14 cellular contexts compared by ENCODE assay signal in genomic region chr12:108605000-108605689, GRCh38. TPM values are rescaled to one million over a fixed set of nuclear protein-coding genes. Genes with fewer than 3 reads are reported as not detected.
DNase-seq lines count a peak whose midpoint lies in the region; ATAC-seq, FAIRE-seq and TF ChIP-seq lines count a peak whose summit lies in the region.
"Had no signal": no experiment of that assay in that cellular context is flagged by ENCODE, and none has a peak within 500 bp of the region (broad histone marks: within the 10 kb centered on the region; RNA-seq: fewer than 3 reads in every experiment).

No MANE protein-coding gene starts in this region.

- no peak for DNase-seq in activated CD4-positive, alpha-beta T cell treated with anti-CD3 and anti-CD28 coated beads, Interleukin-2, amount 10 ng/mL, durations not matched to agents 24 days and 14 days
- no peak for DNase-seq in activated CD4-positive, alpha-beta T cell treated with anti-CD3 and anti-CD28 coated beads for 4 hours
- peak; percentile 21 for DNase-seq in SK-MEL-5 (ENCODE audit: low read depth, low spot score)
- DNase-seq in H1 (ENCODE audit: low read depth in 1 of 2, low spot score in 2 of 2): no peak
- peak; percentile 35 for DNase-seq in osteoblast (ENCODE audit: insufficient read length, low spot score, missing footprints)
- no peak for DNase-seq in heart right ventricle
- DNase-seq: activated effector memory CD4-positive, alpha-beta T cell treated with Interleukin-2 at 50 U/mL for 16 hours; cerebellar nuclear complex; NCI-H1105; NCI-H524; uterus had no signal

- no peak overlapping the region for H3K9ac ChIP-seq in H1 (replicated peaks in 1 of 4; ENCODE audit: extremely low read depth in 1 of 4, low read depth in 3 of 4, low read length in 3 of 4)

- H3K9me3 ChIP-seq in H1 (ENCODE audit: insufficient read depth in 2 of 2, low read depth in 1 of 2, low read length in 1 of 2) (no peaks in the 10 kb centered on the region), osteoblast (ENCODE audit: low read depth, low read length) (no peaks in the 10 kb centered on the region), heart right ventricle (no peaks in the 10 kb centered on the region)
- H3K9me3 ChIP-seq: uterus had no signal

- no peak overlapping the region for H3K4me2 ChIP-seq in H1 (ENCODE audit: insufficient read depth in 1 of 2, low read depth in 2 of 2, low read length in 2 of 2)
- H3K4me2 ChIP-seq in osteoblast (ENCODE audit: insufficient read depth, low read length): no peak overlapping the region

- 85% methylated on average over 3 of the region's 3 CpGs; no CpG with 5 or more reads in 1 of the 2 experiments for WGBS in H1 (ENCODE audit: extremely low coverage in 1 of 2, insufficient coverage in 1 of 2, insufficient read length in 1 of 2, insufficient replicate concordance in 2 of 2, low coverage in 1 of 2, low lambda C conversion rate in 2 of 2, missing lambda C conversion rate in 1 of 2), 2 experiments
- 60 to 65% methylated on average over 3 of the region's 3 CpGs for WGBS in heart right ventricle, 2 donors

- no peak overlapping the region for H2BK5ac ChIP-seq in H1 (ENCODE audit: low read depth, low read length)

- H3K27me3 Mint-ChIP-seq in activated CD4-positive, alpha-beta T cell treated with anti-CD3 and anti-CD28 coated beads, Interleukin-2, amount 10 ng/mL, durations not matched to agents 24 days and 14 days: peaks cover 7% of the 10 kb centered on the region

- H3K4me3 ChIP-seq in H1 (ENCODE audit: extremely low read depth in 1 of 4, insufficient read depth in 2 of 4, low read depth in 3 of 4, low read length in 4 of 4) (no peak overlapping the region), osteoblast (ENCODE audit: insufficient read depth, low read length) (no peak overlapping the region), heart right ventricle (no peak overlapping the region)
- H3K4me3 ChIP-seq: uterus had no signal

- no peaks in the 10 kb centered on the region for H3K79me2 ChIP-seq in H1 (ENCODE audit: control insufficient read depth in 1 of 2, insufficient read depth in 2 of 2, low read length in 2 of 2)
- H3K79me2 ChIP-seq in osteoblast (ENCODE audit: insufficient read depth, low read length): no peaks in the 10 kb centered on the region

- peak; percentile 39 for FAIRE-seq in H1 (lab: Jason Lieb, UNC)

- H4K5ac ChIP-seq in H1 (ENCODE audit: insufficient read length, low read depth, low read length): no peak overlapping the region

- no peak overlapping the region for H3K4ac ChIP-seq in H1 (replicated peaks; ENCODE audit: insufficient read length, low read depth, low read length)

- no peak overlapping the region for H2BK120ac ChIP-seq in H1 (replicated peaks; ENCODE audit: low read depth, low read length)

- no peak overlapping the region for H3K56ac ChIP-seq in H1 (replicated peaks; ENCODE audit: insufficient read length, low read depth, low read length)

- no peak overlapping the region for H2BK20ac ChIP-seq in H1 (ENCODE audit: low read length)

- no peak for TF ChIP-seq RAD21 in H1 (IDR thresholded peaks at IDR 0.05 in 1 of 2, conservative IDR thresholded peaks at IDR 0.05 in 1 of 2; ENCODE audit: low read depth in 2 of 2, low read length in 2 of 2)

- H4K91ac ChIP-seq in H1 (replicated peaks; ENCODE audit: insufficient read length, low read length): no peak overlapping the region

- peaks cover 10% of the 10 kb centered on the region for H3K9me3 Mint-ChIP-seq in activated CD4-positive, alpha-beta T cell treated with anti-CD3 and anti-CD28 coated beads, Interleukin-2, amount 10 ng/mL, durations not matched to agents 24 days and 14 days
- H3K9me3 Mint-ChIP-seq: mesothelial cell of epicardium had no signal

- H2BK12ac ChIP-seq in H1 (ENCODE audit: low read depth, low read length): no peak overlapping the region

- no peak for ATAC-seq in heart right ventricle
- no peak for ATAC-seq in GM21515 (IDR thresholded peaks at IDR 0.05; ENCODE audit: unreplicated experiment)
- ATAC-seq in HG03439 (IDR thresholded peaks at IDR 0.05; ENCODE audit: unreplicated experiment): no peak

- CTCF ChIA-PET in H1 (lab: Charles Lee; ENCODE audit: partially characterized antibody): interaction anchor here (0.8 to 22.5 kb wide), 6 partner anchors 12 to 154 kb away, joined by 3 to 523 read pairs (median 7); partner anchors contain the start of genes ISCU and SART3

- H3K14ac ChIP-seq in H1 (ENCODE audit: insufficient read length): no peak overlapping the region

- no peak for TF ChIP-seq CTCF in H1 (IDR thresholded peaks at IDR 0.05; ENCODE audit: control extremely low read depth in 1 of 3, insufficient read depth in 1 of 3, low read depth in 1 of 3, low read length in 3 of 3)
- TF ChIP-seq CTCF in osteoblast (IDR thresholded peaks at IDR 0.05; ENCODE audit: extremely low read depth, low read depth, low read length): no peak
- TF ChIP-seq CTCF in heart right ventricle (IDR thresholded peaks at IDR 0.05): no peak

- H3K36me3 Mint-ChIP-seq in activated CD4-positive, alpha-beta T cell treated with anti-CD3 and anti-CD28 coated beads, Interleukin-2, amount 10 ng/mL, durations not matched to agents 24 days and 14 days (ENCODE audit: low read depth): no peaks in the 10 kb centered on the region
- H3K36me3 Mint-ChIP-seq: mesothelial cell of epicardium had no signal

- H3K79me1 ChIP-seq in H1 (ENCODE audit: low read depth, low read length): no peaks in the 10 kb centered on the region

- TF ChIP-seq EP300 in H1 (IDR thresholded peaks at IDR 0.05; ENCODE audit: borderline replicate concordance in 1 of 2, low read depth in 2 of 2, low read length in 2 of 2): no peak

- H2AFZ ChIP-seq in H1 (ENCODE audit: low read length): no peak overlapping the region
- H2AFZ ChIP-seq in osteoblast (ENCODE audit: low read length): no peak overlapping the region

- no peak overlapping the region for H3K4me3 Mint-ChIP-seq in activated CD4-positive, alpha-beta T cell treated with anti-CD3 and anti-CD28 coated beads, Interleukin-2, amount 10 ng/mL, durations not matched to agents 24 days and 14 days
- H3K4me3 Mint-ChIP-seq: mesothelial cell of epicardium had no signal

- intact Hi-C loops in activated CD4-positive, alpha-beta T cell treated with anti-CD3 and anti-CD28 coated beads, Interleukin-2, amount 10 ng/mL, durations not matched to agents 24 days and 14 days (cut with micrococcal nuclease): no loop called here
- intact Hi-C loops in heart right ventricle (cut with DNase I): loop anchor here in 1 of 10 donors (5.0 kb wide), 1 partner anchor 33 kb away; no protein-coding TSS in a partner anchor

- no peak overlapping the region for H3K18ac ChIP-seq in H1 (ENCODE audit: extremely low read depth, low read length)

- no peak overlapping the region for H2AK5ac ChIP-seq in H1 (ENCODE audit: low read depth, low read length)

- H3K23ac ChIP-seq in H1 (ENCODE audit: insufficient read length): no peak overlapping the region

- H3K27ac ChIP-seq in H1 (ENCODE audit: low read depth, low read length) (no peak overlapping the region), osteoblast (ENCODE audit: low read depth, low read length) (no peak overlapping the region), heart right ventricle (no peak overlapping the region)
- H3K27ac ChIP-seq: uterus had no signal

- no peaks in the 10 kb centered on the region for H3K4me1 Mint-ChIP-seq in activated CD4-positive, alpha-beta T cell treated with anti-CD3 and anti-CD28 coated beads, Interleukin-2, amount 10 ng/mL, durations not matched to agents 24 days and 14 days

- H3K36me3 ChIP-seq in H1 (ENCODE audit: control insufficient read depth in 2 of 4, insufficient read depth in 4 of 4, low read length in 3 of 4) (no peaks in the 10 kb centered on the region), osteoblast (ENCODE audit: insufficient read depth, low read length) (no peaks in the 10 kb centered on the region), heart right ventricle (no peaks in the 10 kb centered on the region)
- H3K36me3 ChIP-seq: uterus had no signal

- peak overlapping the region; percentile 66 for H3K27ac Mint-ChIP-seq in activated CD4-positive, alpha-beta T cell treated with anti-CD3 and anti-CD28 coated beads, Interleukin-2, amount 10 ng/mL, durations not matched to agents 24 days and 14 days

- H3K27me3 ChIP-seq in H1 (replicated peaks in 1 of 4; ENCODE audit: control insufficient read depth in 3 of 4, extremely low read depth in 1 of 4, insufficient read depth in 3 of 4, low read length in 3 of 4) (no peaks in the 10 kb centered on the region), osteoblast (ENCODE audit: insufficient read depth, low read length) (no peaks in the 10 kb centered on the region), heart right ventricle (no peaks in the 10 kb centered on the region)
- H3K27me3 ChIP-seq: uterus had no signal

- H3K4me1 ChIP-seq in H1 (replicated peaks in 1 of 4; ENCODE audit: control insufficient read depth in 3 of 4, insufficient read depth in 4 of 4, low read length in 3 of 4) (peaks cover 0 to 8% (median 0%) of the 10 kb centered on the region in 4 experiments; a peak in 2 of 7 replicates), osteoblast (ENCODE audit: insufficient read depth, low read length) (peaks cover 10% of the 10 kb centered on the region), heart right ventricle (peaks cover 0 to 16% (median 9%) of the 10 kb centered on the region in 9 donors)

- no peak overlapping the region for H2BK15ac ChIP-seq in H1 (ENCODE audit: low read length)

- POLR2A ChIA-PET in H1 (lab: Charles Lee; ENCODE audit: partially characterized antibody): interaction anchor here (0.5 to 1.6 kb wide), 5 partner anchors 8 to 867 kb away, joined by 3 to 7 read pairs (median 4); no protein-coding TSS in a partner anchor

- no peaks in the 10 kb centered on the region for H4K20me1 ChIP-seq in H1 (replicated peaks in 1 of 2; ENCODE audit: control insufficient read depth in 1 of 2, insufficient read depth in 2 of 2, low read length in 2 of 2)
- no peaks in the 10 kb centered on the region for H4K20me1 ChIP-seq in osteoblast (ENCODE audit: insufficient read depth, low read length)

- in situ Hi-C loops in SK-MEL-5 (cut with HindIII; ENCODE audit: low pct_unique_long_range_greater_than_20kb, low sequenced_read_pairs): no loop called here

- H3K23me2 ChIP-seq in H1 (ENCODE audit: low read depth, low read length): peaks cover 9% of the 10 kb centered on the region; the same call in 1 of the 2 replicates

- H4K8ac ChIP-seq in H1 (ENCODE audit: extremely low read depth, insufficient read depth, low read length): no peak overlapping the region

- TF ChIP-seq POLR2A in H1 (IDR thresholded peaks at IDR 0.05; ENCODE audit: control extremely low read depth in 1 of 2, low read depth in 2 of 2, low read length in 2 of 2): no peak

RNA-seq across cellular contexts. Expression of gene TMEM119, which starts 7.3 kb away (rescaled TPM):
- total RNA-seq in activated CD4-positive, alpha-beta T cell treated with anti-CD3 and anti-CD28 coated beads, Interleukin-2, amount 10 ng/mL, durations not matched to agents 24 days and 14 days: 0.47 TPM in 1 of 2 replicates, not detected in the other
- not detected in 2 replicates for total RNA-seq in SK-MEL-5 (2014; rRNA removed; shearing (Covaris generic))
- polyA plus RNA-seq in SK-MEL-5 (2015; cell fraction: cytosol; rRNA removed): 0.22 TPM in 1 of 2 replicates, not detected in the other
- polyA plus RNA-seq in SK-MEL-5 (2015; cell fraction: nucleus; rRNA removed): not detected in 2 replicates
- 0.48 and 0.61 TPM in 2 replicates for total RNA-seq in H1 (2021; fragmentation: NEBNext Ultra II Directional; extraction: Animal tissue kit (Norgen Biotek cat#: 25700))
- 0.35 TPM in 2 replicates for polyA plus RNA-seq in H1 (2011; rRNA removed)
- 0.41 TPM for polyA plus RNA-seq in H1 (2011; cell fraction: cytosol; rRNA removed)
- 0.27 TPM for polyA plus RNA-seq in H1 (2011; cell fraction: nucleus; rRNA removed)
- polyA plus RNA-seq in H1 (2012, experiment 1 of 2): 0.16 to 0.42 TPM (median 0.24 TPM) in 4 replicates
- polyA plus RNA-seq in H1 (2012, experiment 2 of 2): 0.26 TPM
- polyA plus RNA-seq in H1 (2013, experiment 1 of 2): 0.55 TPM
- 0.68 TPM for polyA plus RNA-seq in H1 (2013, experiment 2 of 2)
- polyA minus RNA-seq in H1 (2011; rRNA and poly(A)+ RNA removed): not detected in 2 replicates
- polyA minus RNA-seq in H1 (2011; cell fraction: cytosol; rRNA and poly(A)+ RNA removed): not detected
- not detected for polyA minus RNA-seq in H1 (2011; cell fraction: nucleus; rRNA and poly(A)+ RNA removed)
- 359 and 362 TPM in 2 replicates for total RNA-seq in osteoblast
- 1 to 10 TPM in 8 of 10 donors, under 1 TPM in 2; 0.57 to 6.9 (median 2.0) TPM for total RNA-seq in heart right ventricle
- polyA plus RNA-seq in heart right ventricle: 1 to 10 TPM; 1.0 to 2.2 TPM

RNA-seq across cellular contexts. Expression of gene SELPLG, which starts 28.5 kb away (rescaled TPM):
- 47.4 and 49.4 TPM in 2 replicates for total RNA-seq in activated CD4-positive, alpha-beta T cell treated with anti-CD3 and anti-CD28 coated beads, Interleukin-2, amount 10 ng/mL, durations not matched to agents 24 days and 14 days
- total RNA-seq in SK-MEL-5 (2014; rRNA removed; shearing (Covaris generic)): 0.50 and 0.80 TPM in 2 replicates
- 0.35 and 1.0 TPM in 2 replicates for polyA plus RNA-seq in SK-MEL-5 (2015; cell fraction: cytosol; rRNA removed)
- polyA plus RNA-seq in SK-MEL-5 (2015; cell fraction: nucleus; rRNA removed): 3.6 and 5.4 TPM in 2 replicates
- 0.13 TPM in 1 of 2 replicates, not detected in the other for total RNA-seq in H1 (2021; fragmentation: NEBNext Ultra II Directional; extraction: Animal tissue kit (Norgen Biotek cat#: 25700))
- polyA plus RNA-seq in H1 (2011; rRNA removed) (0.18 and 0.19 TPM in 2 replicates), heart right ventricle (1 to 10 TPM in 1 of 2 donors, under 1 TPM in 1; 0.88 to 3.9 TPM)
- 0.09 TPM for polyA plus RNA-seq in H1 (2011; cell fraction: cytosol; rRNA removed)
- 0.09 TPM for polyA plus RNA-seq in H1 (2011; cell fraction: nucleus; rRNA removed)
- 0.09 TPM in 1 of 4 replicates, not detected in the others for polyA plus RNA-seq in H1 (2012, experiment 1 of 2)
- polyA plus RNA-seq in H1 (2012, experiment 2 of 2): not detected
- polyA plus RNA-seq in H1 (2013, experiment 1 of 2): 0.08 TPM
- 0.06 TPM for polyA plus RNA-seq in H1 (2013, experiment 2 of 2)
- 0.10 TPM in 1 of 2 replicates, not detected in the other for polyA minus RNA-seq in H1 (2011; rRNA and poly(A)+ RNA removed)
- polyA minus RNA-seq in H1 (2011; cell fraction: cytosol; rRNA and poly(A)+ RNA removed): not detected
- polyA minus RNA-seq in H1 (2011; cell fraction: nucleus; rRNA and poly(A)+ RNA removed): not detected
- total RNA-seq in osteoblast (1.1 and 1.2 TPM in 2 replicates), heart right ventricle (10 to 100 TPM in 1 of 10 donors, 1 to 10 TPM in 9; 1.5 to 17.6 (median 2.4) TPM)
- total RNA-seq: mesothelial cell of epicardium had no signal

RNA-seq across cellular contexts. Expression of gene ISCU, which starts 42.7 kb away (rescaled TPM):
- 61.5 and 66.1 TPM in 2 replicates for total RNA-seq in activated CD4-positive, alpha-beta T cell treated with anti-CD3 and anti-CD28 coated beads, Interleukin-2, amount 10 ng/mL, durations not matched to agents 24 days and 14 days
- total RNA-seq in SK-MEL-5 (2014; rRNA removed; shearing (Covaris generic)): 162 and 163 TPM in 2 replicates
- polyA plus RNA-seq in SK-MEL-5 (2015; cell fraction: cytosol; rRNA removed): 89.5 and 99.5 TPM in 2 replicates
- 237 and 257 TPM in 2 replicates for polyA plus RNA-seq in SK-MEL-5 (2015; cell fraction: nucleus; rRNA removed)
- 78.1 and 82.3 TPM in 2 replicates for total RNA-seq in H1 (2021; fragmentation: NEBNext Ultra II Directional; extraction: Animal tissue kit (Norgen Biotek cat#: 25700))
- polyA plus RNA-seq in H1 (2011; rRNA removed) (54.5 and 72.1 TPM in 2 replicates), heart right ventricle (100 to 1,000 TPM; 164 to 215 TPM)
- polyA plus RNA-seq in H1 (2011; cell fraction: cytosol; rRNA removed): 78.1 TPM
- 62.2 TPM for polyA plus RNA-seq in H1 (2011; cell fraction: nucleus; rRNA removed)
- polyA plus RNA-seq in H1 (2012, experiment 1 of 2): 90.4 to 92.7 TPM (median 91.1 TPM) in 4 replicates
- 48.9 TPM for polyA plus RNA-seq in H1 (2012, experiment 2 of 2)
- 70.5 TPM for polyA plus RNA-seq in H1 (2013, experiment 1 of 2)
- 70.7 TPM for polyA plus RNA-seq in H1 (2013, experiment 2 of 2)
- polyA minus RNA-seq in H1 (2011; rRNA and poly(A)+ RNA removed): 43.8 and 59.1 TPM in 2 replicates
- polyA minus RNA-seq in H1 (2011; cell fraction: cytosol; rRNA and poly(A)+ RNA removed): 19.7 TPM
- polyA minus RNA-seq in H1 (2011; cell fraction: nucleus; rRNA and poly(A)+ RNA removed): 42.0 TPM
- total RNA-seq in osteoblast (166 and 184 TPM in 2 replicates), heart right ventricle (100 to 1,000 TPM; 321 to 630 (median 522) TPM)

RNA-seq across cellular contexts. Expression of gene SART3, which starts 44.2 kb away (rescaled TPM):
- total RNA-seq in activated CD4-positive, alpha-beta T cell treated with anti-CD3 and anti-CD28 coated beads, Interleukin-2, amount 10 ng/mL, durations not matched to agents 24 days and 14 days: 89.1 and 90.5 TPM in 2 replicates
- total RNA-seq in SK-MEL-5 (2014; rRNA removed; shearing (Covaris generic)): 66.3 and 84.2 TPM in 2 replicates
- polyA plus RNA-seq in SK-MEL-5 (2015; cell fraction: cytosol; rRNA removed): 50.9 and 63.2 TPM in 2 replicates
- 81.0 and 101 TPM in 2 replicates for polyA plus RNA-seq in SK-MEL-5 (2015; cell fraction: nucleus; rRNA removed)
- 89.6 and 103 TPM in 2 replicates for total RNA-seq in H1 (2021; fragmentation: NEBNext Ultra II Directional; extraction: Animal tissue kit (Norgen Biotek cat#: 25700))
- 16.0 and 21.4 TPM in 2 replicates for polyA plus RNA-seq in H1 (2011; rRNA removed)
- 38.1 TPM for polyA plus RNA-seq in H1 (2011; cell fraction: cytosol; rRNA removed)
- polyA plus RNA-seq in H1 (2011; cell fraction: nucleus; rRNA removed): 57.9 TPM
- 66.9 to 81.1 TPM (median 74.1 TPM) in 4 replicates for polyA plus RNA-seq in H1 (2012, experiment 1 of 2)
- polyA plus RNA-seq in H1 (2012, experiment 2 of 2): 10.3 TPM
- 46.8 TPM for polyA plus RNA-seq in H1 (2013, experiment 1 of 2)
- 41.7 TPM for polyA plus RNA-seq in H1 (2013, experiment 2 of 2)
- 53.9 and 54.8 TPM in 2 replicates for polyA minus RNA-seq in H1 (2011; rRNA and poly(A)+ RNA removed)
- 43.7 TPM for polyA minus RNA-seq in H1 (2011; cell fraction: cytosol; rRNA and poly(A)+ RNA removed)
- polyA minus RNA-seq in H1 (2011; cell fraction: nucleus; rRNA and poly(A)+ RNA removed): 142 TPM
- total RNA-seq in osteoblast: 39.8 and 57.9 TPM in 2 replicates
- 10 to 100 TPM; 20.7 to 38.0 (median 25.2) TPM for total RNA-seq in heart right ventricle
- 10 to 100 TPM; 13.5 to 18.3 TPM for polyA plus RNA-seq in heart right ventricle

Comparison
In these comparisons a context has a peak if more than half of its experiments do, and no peak if none do; other contexts are left out.
1. DNase-seq: peak in SK-MEL-5 (single experiment) and osteoblast (single experiment); none in activated CD4-positive, alpha-beta T cell treated with anti-CD3 and anti-CD28 coated beads, Interleukin-2, amount 10 ng/mL, durations not matched to agents 24 days and 14 days (single experiment), activated CD4-positive, alpha-beta T cell treated with anti-CD3 and anti-CD28 coated beads for 4 hours (0 of 2), H1 (0 of 2) and heart right ventricle (0 of 2).
2. RNA of gene TMEM119, which starts 7.3 kb away (total RNA-seq): 359 to 362 TPM in osteoblast; 0.57 to 6.9 TPM in heart right ventricle, 0.48 to 0.61 TPM in H1, 0.47 TPM in activated CD4-positive, alpha-beta T cell treated with anti-CD3 and anti-CD28 coated beads, Interleukin-2, amount 10 ng/mL, durations not matched to agents 24 days and 14 days and not detected in SK-MEL-5; every median in the first group is over 10 times any median in the second.